Comparison of ENCODE assay signal across 8 cellular contexts in the genomic region with DNA sequence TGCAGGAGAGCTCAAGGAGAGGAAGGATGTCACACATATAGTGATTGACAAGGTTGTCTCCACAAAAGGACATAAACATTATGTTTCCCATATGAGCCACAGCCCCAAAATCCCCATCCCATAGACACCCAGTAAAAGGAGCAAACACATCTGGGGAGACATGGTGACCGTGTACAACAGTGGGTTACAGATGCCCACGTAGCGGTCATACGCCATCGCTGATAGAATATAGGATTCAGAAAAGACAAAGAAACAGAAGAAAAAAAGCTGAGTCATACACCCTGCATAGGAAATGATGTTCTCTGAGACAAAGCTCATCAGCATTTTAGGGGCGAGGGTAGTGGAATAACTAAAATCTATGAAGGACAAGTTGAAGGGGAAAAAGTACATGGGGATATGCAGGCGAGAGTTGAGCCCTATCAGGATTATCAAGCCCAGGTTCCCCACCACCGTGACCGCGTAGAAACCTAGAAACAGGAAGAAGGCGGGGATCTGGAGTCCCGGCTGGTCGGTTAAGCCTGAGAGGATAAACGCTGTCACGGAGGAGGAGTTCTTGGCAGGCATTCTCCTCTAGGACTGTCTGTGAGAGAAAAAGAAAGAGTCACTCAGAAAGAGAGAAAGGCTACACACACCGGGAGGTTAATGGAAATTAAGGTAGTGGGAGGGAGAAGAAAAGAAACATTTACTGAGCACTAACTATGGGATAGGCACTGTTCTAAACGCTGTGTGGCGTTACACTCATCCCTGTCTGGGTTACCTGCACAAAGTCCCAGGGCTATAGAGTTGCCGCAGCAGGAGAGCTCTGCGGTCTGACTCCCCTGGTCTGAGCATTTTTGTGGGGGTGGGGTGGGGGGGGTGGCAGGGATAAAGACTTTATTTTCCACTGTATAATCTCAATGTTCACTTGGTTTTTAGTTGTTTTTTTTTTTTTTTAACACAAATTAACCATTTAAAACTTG. TPM values are rescaled to one million over a fixed set of nuclear protein-coding genes. Genes with fewer than 3 reads are reported as not detected.
DNase-seq lines count a peak whose midpoint lies in the region; ATAC-seq and TF ChIP-seq lines count a peak whose summit lies in the region.

No MANE protein-coding gene starts in this region.

- peaks cover 8% of the 10 kb centered on the region for H3K27me3 Mint-ChIP-seq in activated T-helper 1 cell treated with anti-CD3 and anti-CD28 coated beads, Interleukin-12 subunit alpha, Interleukin-12 subunit beta, Interleukin-2, Interleukin-4 antibody, amounts not matched to agents 30 ng/mL and 10 ng/mL and 1 ng/mL, durations not matched to agents 14 hours and 24 hours and 36 hours (ENCODE audit: insufficient read depth)
- H3K27me3 Mint-ChIP-seq in stimulated activated memory B cell treated with anti-CD40 and anti-IgM and Interleukin-4, amounts not matched to agents 10 μg/mL and 1 μg/mL and 100 μg/mL, for 72 hours, result peaks cover 64% of the 10 kb centered on the region

- intact Hi-C loops in activated T-helper 1 cell treated with anti-CD3 and anti-CD28 coated beads, Interleukin-12 subunit alpha, Interleukin-12 subunit beta, Interleukin-2, Interleukin-4 antibody, amounts not matched to agents 30 ng/mL and 10 ng/mL and 1 ng/mL, durations not matched to agents 14 hours and 24 hours and 36 hours (cut with micrococcal nuclease), result loop anchor here (5.0 kb wide), 1 partner anchor 69 kb away; no protein-coding TSS in a partner anchor
- intact Hi-C loops in colonic mucosa (cut with DNase I), result no loop called here

- H3K4me1 ChIP-seq in colonic mucosa, result no peaks in the 10 kb centered on the region

- H3K27ac ChIP-seq in colonic mucosa, result no peak overlapping the region

- ATAC-seq in GM19395 (IDR thresholded peaks at IDR 0.05; ENCODE audit: unreplicated experiment), result peak; percentile 86
- ATAC-seq in stimulated activated memory B cell treated with anti-CD40 and anti-IgM and Interleukin-4, amounts not matched to agents 10 μg/mL and 1 μg/mL and 100 μg/mL, for 72 hours, result peak; percentile 43
- no peak for ATAC-seq in GM18873 (IDR thresholded peaks at IDR 0.05; ENCODE audit: low FRiP score, unreplicated experiment)

- peak overlapping the region; percentile 70 for H3K4me3 Mint-ChIP-seq in activated T-helper 1 cell treated with anti-CD3 and anti-CD28 coated beads, Interleukin-12 subunit alpha, Interleukin-12 subunit beta, Interleukin-2, Interleukin-4 antibody, amounts not matched to agents 30 ng/mL and 10 ng/mL and 1 ng/mL, durations not matched to agents 14 hours and 24 hours and 36 hours
- peak overlapping the region; percentile 42 for H3K4me3 Mint-ChIP-seq in stimulated activated memory B cell treated with anti-CD40 and anti-IgM and Interleukin-4, amounts not matched to agents 10 μg/mL and 1 μg/mL and 100 μg/mL, for 72 hours

- TF ChIP-seq CTCF in colonic mucosa (IDR thresholded peaks at IDR 0.05), result no peak

- no peaks in the 10 kb centered on the region for H3K36me3 Mint-ChIP-seq in activated T-helper 1 cell treated with anti-CD3 and anti-CD28 coated beads, Interleukin-12 subunit alpha, Interleukin-12 subunit beta, Interleukin-2, Interleukin-4 antibody, amounts not matched to agents 30 ng/mL and 10 ng/mL and 1 ng/mL, durations not matched to agents 14 hours and 24 hours and 36 hours (ENCODE audit: low read depth)
- H3K36me3 Mint-ChIP-seq in stimulated activated memory B cell treated with anti-CD40 and anti-IgM and Interleukin-4, amounts not matched to agents 10 μg/mL and 1 μg/mL and 100 μg/mL, for 72 hours, result no peaks in the 10 kb centered on the region

- no peak overlapping the region for H3K4me3 ChIP-seq in colonic mucosa

- H3K27ac Mint-ChIP-seq in activated T-helper 1 cell treated with anti-CD3 and anti-CD28 coated beads, Interleukin-12 subunit alpha, Interleukin-12 subunit beta, Interleukin-2, Interleukin-4 antibody, amounts not matched to agents 30 ng/mL and 10 ng/mL and 1 ng/mL, durations not matched to agents 14 hours and 24 hours and 36 hours, result peak overlapping the region; percentile 41
- peak overlapping the region; percentile 9 for H3K27ac Mint-ChIP-seq in stimulated activated memory B cell treated with anti-CD40 and anti-IgM and Interleukin-4, amounts not matched to agents 10 μg/mL and 1 μg/mL and 100 μg/mL, for 72 hours

- H3K36me3 ChIP-seq in colonic mucosa, result no peaks in the 10 kb centered on the region

- DNase-seq in AG08396 (ENCODE audit: low spot score), result peak; percentile 36
- DNase-seq in NCI-H2029 (lab: John Stamatoyannopoulos, UW), result peak; percentile 2
- no peak for DNase-seq in activated T-helper 1 cell treated with anti-CD3 and anti-CD28 coated beads, Interleukin-12 subunit alpha, Interleukin-12 subunit beta, Interleukin-2, Interleukin-4 antibody, amounts not matched to agents 30 ng/mL and 10 ng/mL and 1 ng/mL, durations not matched to agents 14 hours and 24 hours and 36 hours (ENCODE audit: low spot score)
- peak; percentile 27 for DNase-seq in hepatic stellate cell (ENCODE audit: low spot score)
- no peak for DNase-seq in colonic mucosa

- H3K9ac ChIP-seq in colonic mucosa (ENCODE audit: low read depth in 2 of 2, low read length in 2 of 2), result no peak overlapping the region

- peaks cover 11% of the 10 kb centered on the region for H3K4me1 Mint-ChIP-seq in activated T-helper 1 cell treated with anti-CD3 and anti-CD28 coated beads, Interleukin-12 subunit alpha, Interleukin-12 subunit beta, Interleukin-2, Interleukin-4 antibody, amounts not matched to agents 30 ng/mL and 10 ng/mL and 1 ng/mL, durations not matched to agents 14 hours and 24 hours and 36 hours (ENCODE audit: low read depth)
- peaks cover 12% of the 10 kb centered on the region for H3K4me1 Mint-ChIP-seq in stimulated activated memory B cell treated with anti-CD40 and anti-IgM and Interleukin-4, amounts not matched to agents 10 μg/mL and 1 μg/mL and 100 μg/mL, for 72 hours

- no peaks in the 10 kb centered on the region for H3K27me3 ChIP-seq in colonic mucosa

- H3K9me3 Mint-ChIP-seq in activated T-helper 1 cell treated with anti-CD3 and anti-CD28 coated beads, Interleukin-12 subunit alpha, Interleukin-12 subunit beta, Interleukin-2, Interleukin-4 antibody, amounts not matched to agents 30 ng/mL and 10 ng/mL and 1 ng/mL, durations not matched to agents 14 hours and 24 hours and 36 hours, result no peaks in the 10 kb centered on the region
- no peaks in the 10 kb centered on the region for H3K9me3 Mint-ChIP-seq in stimulated activated memory B cell treated with anti-CD40 and anti-IgM and Interleukin-4, amounts not matched to agents 10 μg/mL and 1 μg/mL and 100 μg/mL, for 72 hours

- H3K9me3 ChIP-seq in colonic mucosa, result no peaks in the 10 kb centered on the region

RNA-seq across cellular contexts. Expression of a gene that starts 36.1 kb away (rescaled TPM):
- total RNA-seq in activated T-helper 1 cell treated with anti-CD3 and anti-CD28 coated beads, Interleukin-12 subunit alpha, Interleukin-12 subunit beta, Interleukin-2, Interleukin-4 antibody, amounts not matched to agents 30 ng/mL and 10 ng/mL and 1 ng/mL, durations not matched to agents 14 hours and 24 hours and 36 hours, result not detected in 2 replicates
- not detected for total RNA-seq in colonic mucosa

RNA-seq across cellular contexts. Expression of a gene that starts 57.0 kb away (rescaled TPM):
- total RNA-seq in activated T-helper 1 cell treated with anti-CD3 and anti-CD28 coated beads, Interleukin-12 subunit alpha, Interleukin-12 subunit beta, Interleukin-2, Interleukin-4 antibody, amounts not matched to agents 30 ng/mL and 10 ng/mL and 1 ng/mL, durations not matched to agents 14 hours and 24 hours and 36 hours, result not detected in 2 replicates
- not detected for total RNA-seq in colonic mucosa

Comparison
In these comparisons a context has a peak if more than half of its experiments do, and no peak if none do; other contexts are left out.
1. DNase-seq: peak in AG08396 (single experiment), NCI-H2029 (single experiment) and hepatic stellate cell (single experiment); none in activated T-helper 1 cell treated with anti-CD3 and anti-CD28 coated beads, Interleukin-12 subunit alpha, Interleukin-12 subunit beta, Interleukin-2, Interleukin-4 antibody, amounts not matched to agents 30 ng/mL and 10 ng/mL and 1 ng/mL, durations not matched to agents 14 hours and 24 hours and 36 hours (single experiment) and colonic mucosa (single experiment).